In the genomic region with DNA sequence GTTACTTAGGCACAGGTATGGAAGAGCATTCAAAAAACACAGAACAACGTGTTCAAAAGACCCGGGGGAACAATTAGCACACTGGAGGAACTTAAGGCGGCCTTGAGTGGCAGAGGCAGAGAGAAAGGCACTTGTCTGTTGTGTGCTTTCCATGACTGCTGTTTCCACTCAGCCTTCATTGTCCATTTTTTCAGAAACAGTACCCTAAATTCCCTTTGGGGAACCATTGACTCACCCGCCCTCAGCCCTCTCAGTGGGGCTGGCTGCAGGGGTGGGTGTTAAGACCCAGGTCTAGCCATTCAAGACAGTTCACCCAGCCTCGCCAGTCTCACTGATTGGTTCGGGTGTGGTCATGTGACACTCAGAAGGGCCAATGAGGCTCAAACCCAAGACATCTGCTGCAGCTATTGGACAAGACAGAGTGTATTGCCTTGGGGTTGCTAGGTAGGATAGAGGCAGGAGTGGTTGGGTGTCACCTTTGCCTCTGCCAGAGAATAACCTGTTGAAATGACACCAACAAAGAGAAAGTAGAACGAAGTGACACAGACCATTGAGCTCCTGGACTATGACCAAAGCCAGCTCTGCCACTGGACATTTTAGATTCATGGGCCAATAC, we compare ENCODE assay signal across 8 cellular contexts. TPM values are rescaled to one million over a fixed set of nuclear protein-coding genes. Genes with fewer than 3 reads are reported as not detected.
A peak's percentile ranks its signal among the peaks of the same experiment; 100 is the strongest.
DNase-seq lines count a peak whose midpoint lies in the region; ATAC-seq and TF ChIP-seq lines count a peak whose summit lies in the region.

No MANE protein-coding gene starts in this region.

- no peaks in the 10 kb centered on the region; the same call in 1 of the 2 replicates for H3K9me3 ChIP-seq in MG63

- H3K4me3 Mint-ChIP-seq in T-helper 2 cell treated with Interferon-gamma antibody and Interleukin-4, amounts not matched to agents 5 μg/mL and 100 μg/mL, for 36 hours, result no peak overlapping the region

- DNase-seq in ACHN (peak; percentile 64), MG63 (peak; percentile 50), fibroblast of mammary gland (ENCODE audit: low read depth) (peak; percentile 45), NCI-H2081 treated with DMSO at 0.1 percent for 48 hours (lab: John Stamatoyannopoulos, UW) (no peak)
- peak; percentile 53 for DNase-seq in T-helper 2 cell treated with Interferon-gamma antibody and Interleukin-4, amounts not matched to agents 5 μg/mL and 100 μg/mL, for 36 hours (ENCODE audit: low spot score)
- DNase-seq in stimulated activated naive CD8-positive, alpha-beta T cell treated with anti-CD3 and anti-CD28 coated beads, Interleukin-15, Interleukin-2, amounts not matched to agents 100 U/mL and 50 U/mL, for 24 hours, result peak; percentile 52

- no peak overlapping the region for H3K27ac Mint-ChIP-seq in T-helper 2 cell treated with Interferon-gamma antibody and Interleukin-4, amounts not matched to agents 5 μg/mL and 100 μg/mL, for 36 hours

- H3K4me3 ChIP-seq in MG63 (no peak overlapping the region), fibroblast of mammary gland (ENCODE audit: control insufficient read depth, low read depth, low read length) (no peak overlapping the region)

- no peaks in the 10 kb centered on the region for H3K36me3 Mint-ChIP-seq in T-helper 2 cell treated with Interferon-gamma antibody and Interleukin-4, amounts not matched to agents 5 μg/mL and 100 μg/mL, for 36 hours (ENCODE audit: low read depth)

- TF ChIP-seq CTCF in fibroblast of mammary gland (conservative IDR thresholded peaks at IDR 0.05; ENCODE audit: control insufficient read depth, insufficient read depth, low read depth, low read length), result no peak

- H3K9me3 Mint-ChIP-seq in T-helper 2 cell treated with Interferon-gamma antibody and Interleukin-4, amounts not matched to agents 5 μg/mL and 100 μg/mL, for 36 hours, result no peaks in the 10 kb centered on the region

- no peaks in the 10 kb centered on the region for H3K36me3 ChIP-seq in MG63

- no peaks in the 10 kb centered on the region for H3K27me3 ChIP-seq in MG63

- H3K27me3 Mint-ChIP-seq in T-helper 2 cell treated with Interferon-gamma antibody and Interleukin-4, amounts not matched to agents 5 μg/mL and 100 μg/mL, for 36 hours (ENCODE audit: low read depth), result no peaks in the 10 kb centered on the region

- peaks cover 12% of the 10 kb centered on the region for H3K4me1 Mint-ChIP-seq in T-helper 2 cell treated with Interferon-gamma antibody and Interleukin-4, amounts not matched to agents 5 μg/mL and 100 μg/mL, for 36 hours (ENCODE audit: low read depth)

- in situ Hi-C loops in ACHN (cut with HindIII; ENCODE audit: low pct_ligation_motif_present, low pct_unique_long_range_greater_than_20kb, low sequenced_read_pairs), result no loop called here

- peak; percentile 93 for ATAC-seq in GM18499 (IDR thresholded peaks at IDR 0.05; ENCODE audit: insufficient read depth, unreplicated experiment)
- ATAC-seq in HG02571 (IDR thresholded peaks at IDR 0.05; ENCODE audit: unreplicated experiment), result peak; percentile 95
- ATAC-seq in stimulated activated naive CD8-positive, alpha-beta T cell treated with anti-CD3 and anti-CD28 coated beads, Interleukin-15, Interleukin-2, amounts not matched to agents 100 U/mL and 50 U/mL, for 24 hours, result peak; percentile 99

RNA-seq across cellular contexts. Expression of a gene that starts 19.6 kb away (rescaled TPM):
- total RNA-seq in MG63 (2014; rRNA removed; shearing (Covaris generic); ENCODE audit: low replicate concordance), result 110 and 122 TPM in 2 replicates

RNA-seq across cellular contexts. Expression of a gene that starts 41.4 kb away (rescaled TPM):
- total RNA-seq in MG63 (2014; rRNA removed; shearing (Covaris generic); ENCODE audit: low replicate concordance), result 35.8 and 48.0 TPM in 2 replicates

RNA-seq across cellular contexts. Expression of a gene that starts 51.1 kb away (rescaled TPM):
- total RNA-seq in MG63 (2014; rRNA removed; shearing (Covaris generic); ENCODE audit: low replicate concordance), result 0.03 TPM in 1 of 2 replicates, not detected in the other
